ENCODE assay signal across 24 cellular contexts in the genomic region with DNA sequence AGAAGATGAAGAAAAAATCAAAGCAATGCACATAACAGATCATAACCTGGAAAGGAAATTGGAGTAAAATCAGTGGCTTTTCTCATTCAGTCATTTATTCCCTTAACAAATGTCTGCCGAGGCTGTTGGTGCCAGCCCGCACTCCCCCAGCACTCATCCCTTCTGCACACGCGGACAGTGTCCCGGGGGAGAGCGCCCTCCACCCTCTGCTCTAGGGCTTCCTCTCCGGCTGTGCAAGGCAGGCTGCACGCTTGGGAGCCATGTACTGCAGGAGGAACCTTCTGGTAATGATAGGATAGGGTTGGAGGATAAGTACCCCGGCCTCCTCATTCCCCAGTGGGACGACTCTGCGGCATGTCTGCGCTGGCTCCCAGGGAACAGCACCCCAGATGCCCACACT.
A peak's percentile ranks its signal among the peaks of the same experiment; 100 is the strongest.
DNase-seq lines count a peak whose midpoint lies in the region; ATAC-seq and TF ChIP-seq lines count a peak whose summit lies in the region.
"Had no signal": no experiment of that assay in that cellular context is flagged by ENCODE, and none has a peak within 500 bp of the region (broad histone marks: within the 10 kb centered on the region; RNA-seq: fewer than 3 reads in every experiment).

No MANE protein-coding gene starts in this region.

- no peak overlapping the region for H3K9ac ChIP-seq in neuronal stem cell (ENCODE audit: low read depth, low read length, poor library complexity)

- H2BK12ac ChIP-seq in neuronal stem cell (ENCODE audit: low read length), result no peak overlapping the region

- H3K36me3 ChIP-seq in neuronal stem cell (replicated peaks in 1 of 2; ENCODE audit: control insufficient read depth in 2 of 2, insufficient read depth in 2 of 2, low read length in 2 of 2), result no peaks in the 10 kb centered on the region

- no peaks in the 10 kb centered on the region for H3K4me1 Mint-ChIP-seq in glutamatergic neuron (ENCODE audit: low read depth, unreplicated experiment)
- no peaks in the 10 kb centered on the region for H3K4me1 Mint-ChIP-seq in natural killer cell
- H3K4me1 Mint-ChIP-seq: B cell; CD14-positive monocyte; CD4-positive, alpha-beta memory T cell; CD4-positive, CD25-positive, alpha-beta regulatory T cell; CD8-positive, alpha-beta memory T cell had no signal

- peak overlapping the region; percentile 62 for H3K18ac ChIP-seq in neuronal stem cell (ENCODE audit: low read length)

- no peak overlapping the region for H4K91ac ChIP-seq in neuronal stem cell (ENCODE audit: low read depth, low read length, poor library complexity)

- no peak overlapping the region for H2AFZ ChIP-seq in neuronal stem cell (ENCODE audit: low read length)

- H3K36me3 Mint-ChIP-seq in glutamatergic neuron (ENCODE audit: unreplicated experiment), result no peaks in the 10 kb centered on the region
- H3K36me3 Mint-ChIP-seq in natural killer cell, result no peaks in the 10 kb centered on the region
- H3K36me3 Mint-ChIP-seq: CD14-positive monocyte; CD4-positive, alpha-beta memory T cell; CD4-positive, CD25-positive, alpha-beta regulatory T cell; CD8-positive, alpha-beta memory T cell had no signal

- WGBS in neuronal stem cell (ENCODE audit: extremely low coverage in 2 of 2, insufficient read length in 2 of 2, insufficient replicate concordance in 1 of 2), 2 donors, result no CpG with 5 or more reads among the region's 12 CpGs

- H2AK5ac ChIP-seq in neuronal stem cell (ENCODE audit: low read depth, low read length), result no peak overlapping the region

- H3K79me1 ChIP-seq in neuronal stem cell (ENCODE audit: low read depth, low read length), result no peaks in the 10 kb centered on the region

- DNase-seq in DMS 273 (lab: John Stamatoyannopoulos, UW; ENCODE audit: unreplicated experiment) (peak; percentile 15), DMS 273 treated with DMSO at 0.1 percent for 48 hours (lab: John Stamatoyannopoulos, UW) (no peak), glutamatergic neuron (peak; percentile 29), neuronal stem cell (ENCODE audit: low spot score) (no peak), natural killer cell (no peak), left cardiac atrium (no peak), SHP77 (lab: John Stamatoyannopoulos, UW) (no peak)
- DNase-seq: AML-193; C1 segment of cervical spinal cord; CD4-positive, alpha-beta memory T cell; CD4-positive, CD25-positive, alpha-beta regulatory T cell; CD8-positive, alpha-beta memory T cell; COR-L47; DMS153; DMS53; DMS79; DND-41; EL; GDM1 had no signal

- no peaks in the 10 kb centered on the region for H3K27me3 Mint-ChIP-seq in glutamatergic neuron (ENCODE audit: unreplicated experiment)
- no peaks in the 10 kb centered on the region for H3K27me3 Mint-ChIP-seq in natural killer cell (ENCODE audit: low read depth in 2 of 2)
- H3K27me3 Mint-ChIP-seq: B cell; CD4-positive, alpha-beta memory T cell; CD4-positive, CD25-positive, alpha-beta regulatory T cell; CD8-positive, alpha-beta memory T cell had no signal

- peaks cover 2% of the 10 kb centered on the region for H3K9me3 Mint-ChIP-seq in glutamatergic neuron (ENCODE audit: unreplicated experiment)
- peaks cover 4 to 11% of the 10 kb centered on the region in 2 donors for H3K9me3 Mint-ChIP-seq in natural killer cell

- intact Hi-C loops in natural killer cell (cut with micrococcal nuclease), result no loop called here
- intact Hi-C loops in left cardiac atrium (cut with DNase I), result loop anchor here in 1 of 2 donors (10.0 kb wide), 1 partner anchor 65 kb away; no protein-coding TSS in a partner anchor

- ATAC-seq in natural killer cell (no peak), left cardiac atrium (no peak)
- ATAC-seq: A549, GM12878 had no signal

- no peaks in the 10 kb centered on the region for H3K27me3 ChIP-seq in neuronal stem cell (ENCODE audit: control insufficient read depth in 3 of 3, insufficient read depth in 3 of 3, low read depth in 1 of 3, low read length in 3 of 3)

- H3K4me3 Mint-ChIP-seq in glutamatergic neuron (ENCODE audit: unreplicated experiment) (no peak overlapping the region), natural killer cell (no peak overlapping the region)
- H3K4me3 Mint-ChIP-seq: B cell; CD14-positive monocyte; CD4-positive, alpha-beta memory T cell; CD4-positive, CD25-positive, alpha-beta regulatory T cell; CD8-positive, alpha-beta memory T cell had no signal

- H3K4me3 ChIP-seq in neuronal stem cell (ENCODE audit: low read length in 2 of 2), result no peak overlapping the region
- H3K4me3 ChIP-seq: A549, GM12878 had no signal

- TF ChIP-seq CTCF in glutamatergic neuron (IDR thresholded peaks at IDR 0.05; ENCODE audit: partially characterized antibody, unreplicated experiment), result no peak
- TF ChIP-seq CTCF in natural killer cell (IDR thresholded peaks at IDR 0.05), result no peak

- H3K4me2 ChIP-seq in neuronal stem cell (ENCODE audit: insufficient read depth, low read length, poor library complexity, severe bottlenecking), result no peak overlapping the region
- H3K4me2 ChIP-seq: A549 had no signal

- H4K8ac ChIP-seq in neuronal stem cell (ENCODE audit: low read depth, low read length), result no peak overlapping the region

- H3K27ac Mint-ChIP-seq in glutamatergic neuron (ENCODE audit: unreplicated experiment) (no peak overlapping the region), natural killer cell (no peak overlapping the region)
- H3K27ac Mint-ChIP-seq: B cell; CD14-positive monocyte; CD4-positive, alpha-beta memory T cell; CD4-positive, CD25-positive, alpha-beta regulatory T cell; CD8-positive, alpha-beta memory T cell had no signal

- no peak overlapping the region for H2BK5ac ChIP-seq in neuronal stem cell (ENCODE audit: low read length)

- no peaks in the 10 kb centered on the region for H3K9me3 ChIP-seq in neuronal stem cell (replicated peaks in 1 of 2; ENCODE audit: control insufficient read depth in 2 of 2, insufficient read depth in 1 of 2, low read depth in 1 of 2, low read length in 2 of 2)
- H3K9me3 ChIP-seq: A549 had no signal

- no peak overlapping the region for H2BK120ac ChIP-seq in neuronal stem cell (ENCODE audit: low read depth, low read length)

- H3K23ac ChIP-seq in neuronal stem cell (ENCODE audit: low read depth, low read length, poor library complexity), result no peak overlapping the region

- H3K4ac ChIP-seq in neuronal stem cell (ENCODE audit: low read length), result no peak overlapping the region

- H2BK15ac ChIP-seq in neuronal stem cell (ENCODE audit: low read length), result no peak overlapping the region

- no peaks in the 10 kb centered on the region for H3K4me1 ChIP-seq in neuronal stem cell (ENCODE audit: control insufficient read depth in 2 of 2, insufficient read depth in 1 of 2, low read depth in 1 of 2, low read length in 2 of 2)
- H3K4me1 ChIP-seq: A549 had no signal

- H3K14ac ChIP-seq in neuronal stem cell (ENCODE audit: low read length), result no peak overlapping the region

- no peak overlapping the region for H3K27ac ChIP-seq in neuronal stem cell (replicated peaks; ENCODE audit: low read length)
- H3K27ac ChIP-seq: 22Rv1, A549 had no signal

Comparison
In these comparisons a context has a peak if more than half of its experiments do, and no peak if none do; other contexts are left out.
1. DNase-seq: peak in DMS 273 (single experiment) and glutamatergic neuron (single experiment); none in DMS 273 treated with DMSO at 0.1 percent for 48 hours (single experiment), neuronal stem cell (single experiment), natural killer cell (single experiment), left cardiac atrium (single experiment) and SHP77 (0 of 2).